In the genomic region with DNA sequence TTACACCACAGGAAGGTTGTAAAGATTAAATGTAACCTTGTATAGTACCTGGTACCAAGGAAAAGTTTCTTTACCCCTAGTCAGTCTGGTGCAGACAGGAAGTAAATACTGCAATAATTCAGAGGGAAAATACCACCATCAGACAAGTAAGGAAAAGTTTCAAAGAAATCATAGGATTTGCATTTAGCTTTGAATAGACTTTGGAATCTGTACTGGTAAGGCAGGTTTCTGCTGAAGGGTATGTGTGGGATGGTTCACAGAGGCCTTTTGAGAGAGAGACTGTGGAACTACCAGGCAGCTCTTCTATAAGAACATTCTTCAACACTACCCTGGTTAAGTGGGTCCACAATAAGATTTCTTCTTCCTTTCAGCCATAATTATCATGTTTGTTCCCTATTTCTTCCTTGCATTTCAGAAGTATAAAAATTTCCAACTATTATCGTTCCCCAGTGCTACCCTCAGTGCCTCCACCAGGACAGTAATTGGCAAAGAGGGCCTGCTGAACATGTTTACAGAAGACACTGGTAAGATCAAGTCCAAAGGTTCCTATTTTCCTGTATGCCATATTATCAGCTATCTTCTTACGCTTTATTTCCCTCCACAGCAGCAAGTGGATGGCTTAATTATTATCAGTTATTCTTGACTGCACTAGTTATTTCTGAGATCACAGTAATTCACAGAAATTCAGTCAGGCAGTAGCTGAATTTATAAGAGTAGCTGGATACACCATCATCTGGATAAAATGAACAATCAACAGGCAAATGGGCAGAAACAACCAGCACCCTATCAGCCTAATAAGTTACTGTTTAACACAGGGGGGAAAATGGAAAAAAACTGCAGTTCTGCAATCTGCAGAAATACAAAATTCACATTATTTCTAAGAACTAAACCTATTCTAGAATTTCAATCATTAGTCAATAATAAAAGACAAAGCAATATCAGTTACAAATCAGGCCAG, we compare ENCODE assay signal across 1 cellular context.
TF ChIP-seq lines count a peak whose summit lies in the region.

No MANE protein-coding gene starts in this region.

TF ChIP-seq in HepG2, 621 proteins besides CTCF, POLR2A, EP300 and RAD21 (continued from another document):
- peak; percentile 61 for TF ChIP-seq RBFOX2 (IDR thresholded peaks at IDR 0.05; ENCODE audit: low read depth, low read length)
- no peak for TF ChIP-seq EEA1 (CRISPR knock-in tag; IDR thresholded peaks at IDR 0.05; ENCODE audit: borderline replicate concordance)
- no peak for TF ChIP-seq ATM (IDR thresholded peaks at IDR 0.05; ENCODE audit: borderline replicate concordance)
- 0 out of 2 replicates have a peak, but pooled peaks have one; percentile 3 for TF ChIP-seq HMG20A (CRISPR knock-in tag; IDR thresholded peaks at IDR 0.05; ENCODE audit: borderline replicate concordance)
- TF ChIP-seq ASH2L (IDR thresholded peaks at IDR 0.05; ENCODE audit: insufficient read length, low read depth, low read length) = peak; percentile 99
- TF ChIP-seq ATF3 (CRISPR knock-in tag; IDR thresholded peaks at IDR 0.05) = no peak
- no peak for TF ChIP-seq ZNF546 (CRISPR knock-in tag; conservative IDR thresholded peaks at IDR 0.05)
- no peak for TF ChIP-seq KLF11 (CRISPR knock-in tag; IDR thresholded peaks at IDR 0.05)
- no peak for TF ChIP-seq HMG20B (CRISPR knock-in tag; conservative IDR thresholded peaks at IDR 0.05)
- no peak for TF ChIP-seq ZSCAN9 (CRISPR knock-in tag; IDR thresholded peaks at IDR 0.05; ENCODE audit: borderline replicate concordance)
- TF ChIP-seq SALL1 (CRISPR knock-in tag; IDR thresholded peaks at IDR 0.05) = peak; percentile 24; the same call in 1 of the 2 replicates
- no peak for TF ChIP-seq RORA (CRISPR knock-in tag; IDR thresholded peaks at IDR 0.05)
- peak; percentile 41; the same call in 1 of the 2 replicates for TF ChIP-seq ZBTB20 (CRISPR knock-in tag; IDR thresholded peaks at IDR 0.05; ENCODE audit: borderline replicate concordance, low read depth)
- 0 out of 2 replicates have a peak, but pooled peaks have one; percentile 19 for TF ChIP-seq SOX5 (CRISPR knock-in tag; IDR thresholded peaks at IDR 0.05; ENCODE audit: borderline replicate concordance)
- TF ChIP-seq KDM6A (CRISPR knock-in tag; IDR thresholded peaks at IDR 0.05; ENCODE audit: low read depth) = peak; percentile 75
- no peak for TF ChIP-seq RFX1 (IDR thresholded peaks at IDR 0.05)
- TF ChIP-seq NFKBIZ (CRISPR knock-in tag; IDR thresholded peaks at IDR 0.05) = peak; percentile 37; the same call in 1 of the 2 replicates
